Comparison of ENCODE assay signal across 9 cellular contexts in the genomic region with DNA sequence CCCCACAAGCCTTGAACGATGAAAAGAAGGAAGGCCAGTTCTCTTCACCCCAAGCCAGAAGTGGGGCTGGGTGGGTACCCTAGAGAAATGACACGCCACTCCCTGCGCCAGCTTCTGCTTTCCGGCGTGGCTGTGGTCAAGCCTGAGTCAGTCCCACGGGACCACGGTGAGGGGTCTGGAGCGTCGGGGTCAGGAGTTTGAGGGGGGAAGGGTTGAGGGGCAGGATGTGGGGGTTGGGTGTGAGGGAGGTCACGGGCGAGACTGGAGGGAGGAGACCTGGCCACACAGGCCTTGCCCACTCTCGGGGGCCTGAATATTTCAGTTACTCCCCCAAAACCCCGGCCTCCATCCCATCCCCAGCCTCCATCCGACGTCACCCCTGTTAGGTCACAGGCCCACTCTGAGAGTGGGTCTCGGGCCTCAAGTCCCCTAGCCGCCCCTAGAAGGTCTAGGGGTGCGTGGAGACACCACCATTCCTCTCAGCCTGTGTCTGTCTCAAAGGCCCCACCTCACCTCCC. TPM values are rescaled to one million over a fixed set of nuclear protein-coding genes. Genes with fewer than 3 reads are reported as not detected.
DNase-seq lines count a peak whose midpoint lies in the region; ATAC-seq and TF ChIP-seq lines count a peak whose summit lies in the region.
"Had no signal": no experiment of that assay in that cellular context is flagged by ENCODE, and none has a peak within 500 bp of the region (broad histone marks: within the 10 kb centered on the region; RNA-seq: fewer than 3 reads in every experiment).

No MANE protein-coding gene starts in this region.

- no peak overlapping the region for H3K4ac ChIP-seq in mesendoderm (ENCODE audit: low read depth, low read length)

- no peak overlapping the region for H2BK15ac ChIP-seq in mesendoderm (replicated peaks; ENCODE audit: low read depth)

- H3K36me3 ChIP-seq in brain microvascular endothelial cell (replicated peaks) (peaks cover 17% of the 10 kb centered on the region), mesendoderm (ENCODE audit: control insufficient read depth, insufficient read depth, low read length) (no peaks in the 10 kb centered on the region)

- DNase-seq in brain microvascular endothelial cell (no peak), mesendoderm (no peak), GM10266 (ENCODE audit: extremely low spot score) (no peak), DMS153 (lab: John Stamatoyannopoulos, UW) (no peak), NCI-H1092 (lab: John Stamatoyannopoulos, UW) (no peak)

- H3K27me3 ChIP-seq in brain microvascular endothelial cell (replicated peaks), result no peaks in the 10 kb centered on the region
- no peaks in the 10 kb centered on the region for H3K27me3 ChIP-seq in mesendoderm (ENCODE audit: insufficient read depth, low read length, poor library complexity)
- H3K27me3 ChIP-seq: SJSA1 had no signal

- H3K27ac ChIP-seq in brain microvascular endothelial cell (no peak overlapping the region), mesendoderm (ENCODE audit: low read depth, low read length) (no peak overlapping the region)
- H3K27ac ChIP-seq: SJSA1 had no signal

- H3K79me2 ChIP-seq in mesendoderm (ENCODE audit: control insufficient read depth, insufficient read depth, low read length), result no peaks in the 10 kb centered on the region

- no peaks in the 10 kb centered on the region for H3K79me1 ChIP-seq in mesendoderm (ENCODE audit: low read length)

- H2BK120ac ChIP-seq in mesendoderm (ENCODE audit: low read depth, low read length), result no peak overlapping the region

- H2AK5ac ChIP-seq in mesendoderm (ENCODE audit: low read length), result no peak overlapping the region

- in situ Hi-C loops in brain microvascular endothelial cell (cut with HindIII; ENCODE audit: low pct_ligation_motif_present, low sequenced_read_pairs), result no loop called here

- H3K18ac ChIP-seq in mesendoderm (ENCODE audit: low read length), result no peak overlapping the region

- WGBS in mesendoderm (ENCODE audit: extremely low coverage, insufficient coverage, low lambda C conversion rate), result no CpG with 5 or more reads among the region's 18 CpGs

- H4K5ac ChIP-seq in mesendoderm (ENCODE audit: low read length), result no peak overlapping the region

- peaks cover 2% of the 10 kb centered on the region for H3K4me1 ChIP-seq in mesendoderm (ENCODE audit: control insufficient read depth, low read depth, low read length)

- peak; percentile 8 for ATAC-seq in GM18498 (IDR thresholded peaks at IDR 0.05; ENCODE audit: unreplicated experiment)
- peak; percentile 13 for ATAC-seq in HG03196 (IDR thresholded peaks at IDR 0.05; ENCODE audit: unreplicated experiment)
- no peak for ATAC-seq in HG02885 (IDR thresholded peaks at IDR 0.05; ENCODE audit: poor library complexity, unreplicated experiment)

- H4K8ac ChIP-seq in mesendoderm (ENCODE audit: low read depth, low read length), result no peak overlapping the region

- H3K9ac ChIP-seq in mesendoderm (ENCODE audit: low read length), result peak overlapping the region; percentile 26

- peak overlapping the region; percentile 77 for H3K56ac ChIP-seq in mesendoderm (ENCODE audit: low read length)

- TF ChIP-seq CTCF in brain microvascular endothelial cell (IDR thresholded peaks at IDR 0.05; ENCODE audit: low read depth, low read length, missing control alignments) (no peak), GM10266 (IDR thresholded peaks at IDR 0.05; ENCODE audit: control insufficient read depth, insufficient read depth, low read depth, missing control alignments) (no peak)

- H3K4me3 ChIP-seq in brain microvascular endothelial cell (ENCODE audit: low read depth, low read length) (peak overlapping the region; percentile 65), mesendoderm (ENCODE audit: low read length) (no peak overlapping the region)

- H2BK5ac ChIP-seq in mesendoderm (ENCODE audit: low read length), result no peak overlapping the region

- H3K23ac ChIP-seq in mesendoderm (ENCODE audit: low read length), result no peak overlapping the region

- no peak overlapping the region for H3K4me2 ChIP-seq in mesendoderm (ENCODE audit: low read length)

RNA-seq across cellular contexts. Expression of a gene that starts 0.5 kb away (rescaled TPM):
- 15.0 TPM for polyA plus RNA-seq in mesendoderm (2013, experiment 1 of 2)
- 15.3 TPM for polyA plus RNA-seq in mesendoderm (2013, experiment 2 of 2)

RNA-seq across cellular contexts. Expression of a gene that starts 19.9 kb away (rescaled TPM):
- polyA plus RNA-seq in mesendoderm (2013, experiment 1 of 2), result 36.6 TPM
- polyA plus RNA-seq in mesendoderm (2013, experiment 2 of 2), result 35.4 TPM

RNA-seq across cellular contexts. Expression of a gene that starts 20.1 kb away (rescaled TPM):
- polyA plus RNA-seq in mesendoderm (2013, experiment 1 of 2), result 40.5 TPM
- 40.5 TPM for polyA plus RNA-seq in mesendoderm (2013, experiment 2 of 2)

RNA-seq across cellular contexts. Expression of a gene that starts 30.7 kb away (rescaled TPM):
- 1.9 TPM for polyA plus RNA-seq in mesendoderm (2013, experiment 1 of 2)
- 1.9 TPM for polyA plus RNA-seq in mesendoderm (2013, experiment 2 of 2)

RNA-seq across cellular contexts. Expression of a gene that starts 53.1 kb away (rescaled TPM):
- polyA plus RNA-seq in mesendoderm (2013, experiment 1 of 2), result 0.14 TPM
- 0.03 TPM for polyA plus RNA-seq in mesendoderm (2013, experiment 2 of 2)
